ENCODE assay signal across 1 cellular context in genomic region chr12:76777765-76778216, GRCh38.
A peak's percentile ranks its signal among the peaks of the same experiment; 100 is the strongest.
TF ChIP-seq lines count a peak whose summit lies in the region.

No MANE protein-coding gene starts in this region.

TF ChIP-seq in K562, 482 proteins besides CTCF, POLR2A, EP300 and RAD21 (continued from another document):
- TF ChIP-seq MNT (conservative IDR thresholded peaks at IDR 0.05), result 0 out of 4 replicates have a peak, but pooled peaks of 1 of the 2 experiments have one; percentile 6
- 0 out of 2 replicates have a peak, but pooled peaks have one; percentile 3 for TF ChIP-seq CREM (IDR thresholded peaks at IDR 0.05; ENCODE audit: low read depth)
- TF ChIP-seq LEF1 (IDR thresholded peaks at IDR 0.05), result 0 out of 2 replicates have a peak, but pooled peaks have one; percentile 13
- 0 out of 2 replicates have a peak, but pooled peaks have one; percentile 52 for TF ChIP-seq TEAD4 (IDR thresholded peaks at IDR 0.05; ENCODE audit: low read length)
- no peak for TF ChIP-seq TEAD4 (CRISPR knock-in tag; IDR thresholded peaks at IDR 0.05; ENCODE audit: borderline replicate concordance)
- peak in 1 of 2 experiments; percentile 56; a peak in 1 of 4 replicates for TF ChIP-seq MLLT1 (IDR thresholded peaks at IDR 0.05)
- 0 out of 2 replicates have a peak, but pooled peaks have one; percentile 45 for TF ChIP-seq SMARCA5 (IDR thresholded peaks at IDR 0.05)
- TF ChIP-seq SPI1 (IDR thresholded peaks at IDR 0.05; ENCODE audit: borderline replicate concordance, low read depth, low read length), result peak; percentile 86
- no peak for TF ChIP-seq NR2C2 (CRISPR knock-in tag; IDR thresholded peaks at IDR 0.05)
- no peak for TF ChIP-seq NR2C2 (tag; IDR thresholded peaks at IDR 0.05)
- peak in 1 of 2 experiments; percentile 25 for TF ChIP-seq AFF1 (IDR thresholded peaks at IDR 0.05; ENCODE audit: low read depth in 1 of 2, partially characterized antibody in 2 of 2)
- 0 out of 2 replicates have a peak, but pooled peaks have one; percentile 19 for TF ChIP-seq POLR2AphosphoS5 (IDR thresholded peaks at IDR 0.05; ENCODE audit: control insufficient read depth, insufficient read depth, low read depth, low read length)
- TF ChIP-seq MTA2 (IDR thresholded peaks at IDR 0.05; ENCODE audit: low read depth), result peak; percentile 62
- no peak for TF ChIP-seq SETDB1 (IDR thresholded peaks at IDR 0.05; ENCODE audit: low read length)
- TF ChIP-seq NCOR1 (IDR thresholded peaks at IDR 0.05), result peak; percentile 45; the same call in 1 of the 2 replicates
- TF ChIP-seq HLTF (IDR thresholded peaks at IDR 0.05), result 0 out of 2 replicates have a peak, but pooled peaks have one; percentile 21
